ENCODE assay signal across 22 cellular contexts in the genomic region with DNA sequence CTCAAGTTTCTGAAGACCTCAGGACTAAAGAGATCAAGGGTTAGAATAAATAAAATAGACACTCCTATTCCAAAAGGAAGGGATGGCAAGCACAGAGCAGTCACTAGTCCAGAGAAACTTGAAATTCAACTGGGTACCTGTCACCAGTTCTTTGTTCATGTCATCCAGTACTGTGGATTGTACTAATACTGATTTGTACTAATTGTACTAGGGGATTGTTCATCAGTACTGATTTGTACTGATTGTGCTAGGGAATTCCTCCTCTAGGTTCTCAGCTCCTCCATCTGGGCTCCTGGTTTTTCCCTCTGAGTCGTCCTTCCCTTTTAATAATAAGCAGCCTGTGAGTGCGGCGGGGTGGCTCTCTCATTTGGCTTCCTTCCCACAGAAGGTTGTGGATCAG. TPM values are rescaled to one million over a fixed set of nuclear protein-coding genes. Genes with fewer than 3 reads are reported as not detected.
A peak's percentile ranks its signal among the peaks of the same experiment; 100 is the strongest.
DNase-seq lines count a peak whose midpoint lies in the region; ATAC-seq and TF ChIP-seq lines count a peak whose summit lies in the region.
"Had no signal": no experiment of that assay in that cellular context is flagged by ENCODE, and none has a peak within 500 bp of the region (broad histone marks: within the 10 kb centered on the region; RNA-seq: fewer than 3 reads in every experiment).

No MANE protein-coding gene starts in this region.

- TF ChIP-seq CTCF in HFFc6 (IDR thresholded peaks at IDR 0.05) (no peak), mammary epithelial cell (conservative IDR thresholded peaks at IDR 0.05 in 1 of 2, IDR thresholded peaks at IDR 0.05 in 1 of 2; ENCODE audit: extremely low read depth in 1 of 2, insufficient read depth in 1 of 2, low read depth in 1 of 2, low read length in 2 of 2) (no peak), gastrocnemius medialis (IDR thresholded peaks at IDR 0.05 in 4 of 5, conservative IDR thresholded peaks at IDR 0.05 in 1 of 5) (no peak)

- H3K4me1 ChIP-seq in mammary epithelial cell (ENCODE audit: insufficient read depth, low read length) (peaks cover 31% of the 10 kb centered on the region), gastrocnemius medialis (peaks cover 0 to 12% of the 10 kb centered on the region in 2 donors)
- H3K4me1 ChIP-seq: spleen had no signal

- no peaks in the 10 kb centered on the region for H4K20me1 ChIP-seq in mammary epithelial cell (ENCODE audit: insufficient read depth, low read length)

- CTCF ChIA-PET in mammary epithelial cell (lab: Charles Lee; ENCODE audit: low non-redundant PET): no interaction called here

- H3K36me3 Mint-ChIP-seq in HFFc6 (ENCODE audit: low read depth): no peaks in the 10 kb centered on the region; the same call in 1 of the 2 replicates
- H3K36me3 Mint-ChIP-seq: activated naive CD4-positive, alpha-beta T cell treated with anti-CD3 and anti-CD28 coated beads, Interleukin-2, amount 50 U/mL, for 24 hours had no signal

- H3K27ac ChIP-seq in mammary epithelial cell (ENCODE audit: insufficient read depth, low read depth, low read length) (peak overlapping the region; percentile 92), gastrocnemius medialis (peak overlapping the region in 3 of 4 donors; percentile 59 to 74 (median 68))
- H3K27ac ChIP-seq: hepatocyte, spleen, tibial artery, VCaP had no signal

- 29% methylated on average over 3 of the region's 3 CpGs for WGBS in mammary epithelial cell (ENCODE audit: low coverage, missing lambda C conversion rate)

- peaks cover 37% of the 10 kb centered on the region for H3K4me1 Mint-ChIP-seq in HFFc6 (ENCODE audit: low read depth)
- H3K4me1 Mint-ChIP-seq: activated naive CD4-positive, alpha-beta T cell treated with anti-CD3 and anti-CD28 coated beads, Interleukin-2, amount 50 U/mL, for 24 hours had no signal

- no peak for TF ChIP-seq POLR2A in gastrocnemius medialis (IDR thresholded peaks at IDR 0.05)

- H3K4me3 ChIP-seq in mammary epithelial cell (replicated peaks in 1 of 3; ENCODE audit: insufficient read depth in 1 of 3, low read depth in 2 of 3, low read length in 3 of 3) (no peak overlapping the region), gastrocnemius medialis (no peak overlapping the region)
- H3K4me3 ChIP-seq: hepatocyte, spleen, tibial artery had no signal

- H3K9me3 ChIP-seq in mammary epithelial cell (replicated peaks; ENCODE audit: insufficient read depth, low read length) (no peaks in the 10 kb centered on the region), gastrocnemius medialis (no peaks in the 10 kb centered on the region)
- H3K9me3 ChIP-seq: SK-N-SH, spleen, tibial artery had no signal

- no peaks in the 10 kb centered on the region for H3K79me2 ChIP-seq in mammary epithelial cell (ENCODE audit: insufficient read depth, low read length)
- H3K79me2 ChIP-seq: hepatocyte had no signal

- no peak overlapping the region for H3K27ac Mint-ChIP-seq in HFFc6
- H3K27ac Mint-ChIP-seq: activated naive CD4-positive, alpha-beta T cell treated with anti-CD3 and anti-CD28 coated beads, Interleukin-2, amount 50 U/mL, for 24 hours; CD4-positive, alpha-beta T cell had no signal

- no peaks in the 10 kb centered on the region for H3K27me3 ChIP-seq in mammary epithelial cell (ENCODE audit: insufficient read depth, low read length)
- no peaks in the 10 kb centered on the region for H3K27me3 ChIP-seq in gastrocnemius medialis
- H3K27me3 ChIP-seq: hepatocyte, spleen, tibial artery had no signal

- no peaks in the 10 kb centered on the region; the same call in 1 of the 2 replicates for H3K27me3 Mint-ChIP-seq in HFFc6 (ENCODE audit: insufficient read depth)

- BruUV-seq in mammary epithelial cell (replicated peaks; lab: Mats Ljungman, UMichigan): no TSS peak

- H3K9me3 Mint-ChIP-seq in HFFc6: no peaks in the 10 kb centered on the region; the same call in 1 of the 2 replicates

- peak overlapping the region; percentile 65 for H3K9ac ChIP-seq in mammary epithelial cell (ENCODE audit: insufficient read depth, low read length)
- H3K9ac ChIP-seq: SK-N-SH had no signal

- H3K4me3 Mint-ChIP-seq in HFFc6: 0 out of 2 replicates have a peak overlapping the region, but pooled peaks have one; percentile 17
- H3K4me3 Mint-ChIP-seq: activated naive CD4-positive, alpha-beta T cell treated with anti-CD3 and anti-CD28 coated beads, Interleukin-2, amount 50 U/mL, for 24 hours; CD4-positive, alpha-beta T cell had no signal

- in situ Hi-C loops in mammary epithelial cell (cut with MboI; ENCODE audit: low sequenced_read_pairs in 2 of 2): no loop called here
- in situ Hi-C loops in gastrocnemius medialis (cut with MboI; ENCODE audit: low sequenced_read_pairs in 4 of 4): no loop called here

- peak overlapping the region; percentile 69 for H2AFZ ChIP-seq in mammary epithelial cell (ENCODE audit: low read depth, low read length)
- H2AFZ ChIP-seq: hepatocyte had no signal

- dilution Hi-C loops in mammary epithelial cell (cut with HindIII; ENCODE audit: low sequenced_read_pairs): no loop called here

- ATAC-seq in gastrocnemius medialis (no peak), HG02840 (IDR thresholded peaks at IDR 0.05; ENCODE audit: low FRiP score, unreplicated experiment) (no peak)
- ATAC-seq: stimulated activated naive CD8-positive, alpha-beta T cell treated with anti-CD3 and anti-CD28 coated beads, Interleukin-15, Interleukin-2, amounts not matched to agents 100 U/mL and 50 U/mL, for 24 hours had no signal

- intact Hi-C loops in mammary epithelial cell (cut with micrococcal nuclease): loop anchor here (10.0 kb wide), 1 partner anchor 180 kb away; a partner anchor contains a TSS
- intact Hi-C loops in gastrocnemius medialis (cut with DNase I; ENCODE audit: low total_unique reads): no loop called here

- H3K4me2 ChIP-seq in mammary epithelial cell (ENCODE audit: insufficient read depth, low read depth, low read length): peak overlapping the region; percentile 55
- H3K4me2 ChIP-seq: hepatocyte had no signal

- no peak for DNase-seq in HFFc6
- peak; percentile 67 for DNase-seq in mammary epithelial cell
- peak; percentile 17 for DNase-seq in glomerular visceral epithelial cell (ENCODE audit: extremely low spot score)
- DNase-seq in gastrocnemius medialis: no peak
- DNase-seq in iPS-NIHi7 (ENCODE audit: extremely low spot score): no peak
- DNase-seq in NCI-H2081 treated with DMSO at 0.1 percent for 48 hours (lab: John Stamatoyannopoulos, UW): no peak
- DNase-seq in central memory CD4-positive, alpha-beta T cell: no peak
- DNase-seq: aorta; CD4-positive, alpha-beta T cell; effector CD4-positive, alpha-beta T cell; Kasumi-1; NCI-H1092; SK-N-SH; spleen; stimulated activated CD4-positive, alpha-beta T cell treated with anti-CD3 and anti-CD28 coated beads, Interleukin-4, amount 100 ng/mL, for 1 hour; stimulated activated naive CD8-positive, alpha-beta T cell treated with anti-CD3 and anti-CD28 coated beads, Interleukin-15, Interleukin-2, amounts not matched to agents 100 U/mL and 50 U/mL, for 24 hours; tibial artery had no signal

- no peaks in the 10 kb centered on the region for H3K36me3 ChIP-seq in mammary epithelial cell (ENCODE audit: insufficient read depth, low read length)
- no peaks in the 10 kb centered on the region for H3K36me3 ChIP-seq in gastrocnemius medialis
- H3K36me3 ChIP-seq: spleen, tibial artery had no signal

RNA-seq across cellular contexts. Expression of a gene that starts 31.1 kb away (rescaled TPM):
- total RNA-seq in HFFc6 (2021; fragmentation: NEBNext Ultra II Directional; extraction: Animal tissue kit (Norgen Biotek cat#: 25700)): 10 to 100 TPM; 13.9 to 18.5 (median 16.9) TPM
- total RNA-seq in mammary epithelial cell (under 1 TPM in 1 of 2 donors, not detected in 1; 0.17 TPM), gastrocnemius medialis (10 to 100 TPM in 1 of 4 donors, 1 to 10 TPM in 3; 2.5 to 13.0 (median 5.9) TPM)
- polyA plus RNA-seq in mammary epithelial cell: not detected
- polyA minus RNA-seq in mammary epithelial cell: not detected
- total RNA-seq: CD4-positive, alpha-beta T cell; T-helper 2 cell treated with Interferon-gamma antibody and Interleukin-4, amounts not matched to agents 100 ng/mL and 5 ng/mL, for 36 hours had no signal

Comparison
In these comparisons a context has a peak if more than half of its experiments do, and no peak if none do; other contexts are left out.
1. DNase-seq: peak in mammary epithelial cell (single experiment) and glomerular visceral epithelial cell (single experiment); none in HFFc6 (single experiment), gastrocnemius medialis (0 of 2), iPS-NIHi7 (single experiment), NCI-H2081 treated with DMSO at 0.1 percent for 48 hours (single experiment) and central memory CD4-positive, alpha-beta T cell (single experiment).